ENCODE assay signal across 8 cellular contexts in the genomic region with DNA sequence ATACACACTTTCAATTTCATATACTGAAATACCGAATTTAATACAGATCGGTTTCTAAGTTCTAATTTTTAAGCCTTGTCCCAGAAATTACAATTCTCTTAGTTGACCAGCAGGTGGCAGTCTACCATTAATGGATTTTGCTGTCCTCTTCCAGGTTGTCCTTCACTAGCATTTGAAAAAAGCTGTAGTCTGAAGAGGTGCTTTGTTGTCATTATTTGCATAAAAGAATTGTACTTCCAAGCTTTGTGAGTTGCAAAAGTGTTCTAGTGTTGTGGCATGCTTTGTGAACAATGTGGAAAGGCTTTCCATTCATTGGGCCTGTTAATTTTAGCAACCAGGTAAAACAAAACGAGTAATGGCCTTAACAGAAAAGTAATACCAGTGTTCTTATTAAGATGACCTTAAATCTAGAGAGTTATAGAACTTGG.
A peak's percentile ranks its signal among the peaks of the same experiment; 100 is the strongest.
DNase-seq lines count a peak whose midpoint lies in the region; ATAC-seq, FAIRE-seq and TF ChIP-seq lines count a peak whose summit lies in the region.

No MANE protein-coding gene starts in this region.

- no peaks in the 10 kb centered on the region for H3K4me1 ChIP-seq in effector memory CD4-positive, alpha-beta T cell (ENCODE audit: control insufficient read depth, insufficient read depth, low read length, poor library complexity, severe bottlenecking)

- H3K9me3 Mint-ChIP-seq in mesothelial cell of epicardium = no peaks in the 10 kb centered on the region

- H3K36me3 ChIP-seq in effector memory CD4-positive, alpha-beta T cell (ENCODE audit: control insufficient read depth, insufficient read depth, low read length) = no peaks in the 10 kb centered on the region

- H3K36me3 Mint-ChIP-seq in mesothelial cell of epicardium = peaks cover 17% of the 10 kb centered on the region

- H3K4me3 ChIP-seq in choroid plexus epithelial cell (ENCODE audit: low read depth, low read length) = no peak overlapping the region
- no peak overlapping the region for H3K4me3 ChIP-seq in effector memory CD4-positive, alpha-beta T cell (ENCODE audit: insufficient read depth, low read depth, low read length, poor library complexity, severe bottlenecking)

- peak; percentile 62 for ATAC-seq in GM18868 (IDR thresholded peaks at IDR 0.05; ENCODE audit: unreplicated experiment)

- H3K27ac Mint-ChIP-seq in mesothelial cell of epicardium = no peak overlapping the region

- no peaks in the 10 kb centered on the region for H3K9me3 ChIP-seq in effector memory CD4-positive, alpha-beta T cell (ENCODE audit: control insufficient read depth, low read length)

- H3K4me1 Mint-ChIP-seq in mesothelial cell of epicardium = peaks cover 3% of the 10 kb centered on the region

- no peak overlapping the region for H3K4me3 Mint-ChIP-seq in mesothelial cell of epicardium

- DNase-seq in COLO829 (ENCODE audit: low spot score) = peak; percentile 77
- peak; percentile 47 for DNase-seq in HTR-8/SVneo (ENCODE audit: insufficient read length, low spot score)
- DNase-seq in NOMO-1 treated with DMSO at 0.1 percent for 48 hours (lab: John Stamatoyannopoulos, UW; ENCODE audit: unreplicated experiment) = peak; percentile 32
- peak; percentile 85 for DNase-seq in choroid plexus epithelial cell (ENCODE audit: low read depth)
- no peak for DNase-seq in mesothelial cell of epicardium (ENCODE audit: low spot score in 2 of 2, unreplicated experiment in 2 of 2)
- DNase-seq in islet precursor cell = no peak
- no peak for DNase-seq in effector memory CD4-positive, alpha-beta T cell

- H3K27me3 Mint-ChIP-seq in mesothelial cell of epicardium (ENCODE audit: low read depth) = no peaks in the 10 kb centered on the region

- peak; percentile 70 for TF ChIP-seq CTCF in choroid plexus epithelial cell (conservative IDR thresholded peaks at IDR 0.05; ENCODE audit: low read depth, low read length)
- peak; percentile 96 for TF ChIP-seq CTCF in mesothelial cell of epicardium (IDR thresholded peaks at IDR 0.05; ENCODE audit: unreplicated experiment)

- no peak overlapping the region for H3K27ac ChIP-seq in effector memory CD4-positive, alpha-beta T cell (ENCODE audit: insufficient read depth, low read length, poor library complexity, severe bottlenecking)

- no peak for FAIRE-seq in HTR-8/SVneo (lab: Jason Lieb, UNC)

- no peaks in the 10 kb centered on the region for H3K27me3 ChIP-seq in effector memory CD4-positive, alpha-beta T cell (replicated peaks; ENCODE audit: control insufficient read depth, insufficient read depth, low read length, poor library complexity, severe bottlenecking)

Comparison
In these comparisons a context has a peak if more than half of its experiments do, and no peak if none do; other contexts are left out.
1. DNase-seq: peak in COLO829 (single experiment), HTR-8/SVneo (single experiment), NOMO-1 treated with DMSO at 0.1 percent for 48 hours (single experiment) and choroid plexus epithelial cell (single experiment); none in mesothelial cell of epicardium (0 of 2), islet precursor cell (single experiment) and effector memory CD4-positive, alpha-beta T cell (0 of 3).